Comparison of ENCODE assay signal across 1 cellular context in genomic region chr1:233229291-233229690, GRCh38.
TF ChIP-seq lines count a peak whose summit lies in the region.

No MANE protein-coding gene starts in this region.

TF ChIP-seq in SK-N-SH treated with all-trans-retinoic acid at 6 μM for 48 hours, 23 proteins besides CTCF, POLR2A, EP300 and RAD21 (continued from another document):
- TF ChIP-seq ZC3H10 (CRISPR knock-in tag; IDR thresholded peaks at IDR 0.05), result no peak
- TF ChIP-seq CSRNP3 (CRISPR knock-in tag; IDR thresholded peaks at IDR 0.05), result no peak
- no peak for TF ChIP-seq PPARA (CRISPR knock-in tag; IDR thresholded peaks at IDR 0.05; ENCODE audit: borderline replicate concordance)
- no peak for TF ChIP-seq ZFP30 (CRISPR knock-in tag; IDR thresholded peaks at IDR 0.05)
- no peak for TF ChIP-seq POU6F1 (CRISPR knock-in tag; IDR thresholded peaks at IDR 0.05; ENCODE audit: borderline replicate concordance, low read depth)
- no peak for TF ChIP-seq TOX (CRISPR knock-in tag; IDR thresholded peaks at IDR 0.05; ENCODE audit: borderline replicate concordance)
- no peak for TF ChIP-seq TSHZ2 (CRISPR knock-in tag; IDR thresholded peaks at IDR 0.05)
- no peak for TF ChIP-seq BACH2 (CRISPR knock-in tag; IDR thresholded peaks at IDR 0.05; ENCODE audit: borderline replicate concordance)
- no peak for TF ChIP-seq CREB5 (CRISPR knock-in tag; IDR thresholded peaks at IDR 0.05; ENCODE audit: low read depth)
- TF ChIP-seq SNAI2 (CRISPR knock-in tag; IDR thresholded peaks at IDR 0.05), result no peak
- no peak for TF ChIP-seq GLIS3 (CRISPR knock-in tag; IDR thresholded peaks at IDR 0.05)
- TF ChIP-seq ZNF565 (CRISPR knock-in tag; conservative IDR thresholded peaks at IDR 0.05; ENCODE audit: low read depth), result no peak
- no peak for TF ChIP-seq ISL1 (CRISPR knock-in tag; IDR thresholded peaks at IDR 0.05)
TF ChIP-seq in SK-N-SH treated with all-trans-retinoic acid at 6 μM for 48 hours: peak in this region for 0.
